In the genomic region with DNA sequence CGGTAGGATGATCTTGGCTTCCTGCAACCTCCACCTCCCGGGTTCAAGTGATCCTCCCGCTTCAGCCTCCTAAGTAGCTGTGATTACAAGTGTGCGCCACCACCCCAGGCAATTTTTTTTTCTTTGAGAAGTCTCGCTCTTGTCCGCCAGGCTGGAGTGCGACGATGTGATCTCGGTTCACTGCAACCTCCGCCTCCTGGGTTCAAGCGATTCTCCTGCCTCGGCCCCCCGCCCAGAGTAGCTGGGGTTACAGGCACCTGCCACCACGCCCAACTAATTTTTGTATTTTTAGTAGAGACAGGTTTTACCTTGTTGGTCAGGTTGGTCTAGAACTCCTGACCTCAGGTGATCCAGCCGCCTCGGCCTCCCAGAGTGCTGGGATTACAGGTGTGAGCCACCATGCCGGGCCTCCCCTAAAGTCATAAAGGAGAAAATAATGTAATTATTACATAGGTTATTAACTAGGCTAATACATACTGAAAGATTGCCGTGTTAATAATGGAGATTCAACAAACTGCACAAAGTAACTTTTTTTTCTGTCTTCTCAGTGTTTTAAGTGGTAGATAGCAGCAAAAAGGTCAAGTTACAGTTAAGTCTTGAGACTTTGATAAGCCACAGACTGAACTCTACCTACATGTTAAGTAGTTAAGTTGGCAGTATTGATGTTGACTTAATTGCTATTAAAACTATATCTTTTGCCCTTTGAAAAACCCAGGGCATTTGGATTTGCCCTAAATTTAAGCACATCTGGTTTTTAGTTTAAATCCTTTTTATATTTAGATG, we compare ENCODE assay signal across 12 cellular contexts. TPM values are rescaled to one million over a fixed set of nuclear protein-coding genes. Genes with fewer than 3 reads are reported as not detected.
DNase-seq lines count a peak whose midpoint lies in the region; ATAC-seq and TF ChIP-seq lines count a peak whose summit lies in the region.
"Had no signal": no experiment of that assay in that cellular context is flagged by ENCODE, and none has a peak within 500 bp of the region (broad histone marks: within the 10 kb centered on the region; RNA-seq: fewer than 3 reads in every experiment).

No MANE protein-coding gene starts in this region.

- H3K4me1 ChIP-seq in adipocyte (ENCODE audit: control insufficient read depth, insufficient read depth, low read length): peaks cover 38% of the 10 kb centered on the region
- H3K4me1 ChIP-seq in naive thymus-derived CD4-positive, alpha-beta T cell (ENCODE audit: control insufficient read depth in 2 of 2, insufficient read depth in 2 of 2, low read length in 2 of 2): peaks cover 35 to 40% of the 10 kb centered on the region in 2 donors
- peaks cover 57 to 71% (median 61%) of the 10 kb centered on the region in 4 donors for H3K4me1 ChIP-seq in upper lobe of left lung

- intact Hi-C loops in CD14-positive monocyte (cut with micrococcal nuclease): loop anchor here in 1 of 2 donors (10.0 kb wide), 1 partner anchor 801 kb away; a partner anchor contains a TSS
- intact Hi-C loops in naive thymus-derived CD4-positive, alpha-beta T cell (cut with micrococcal nuclease): loop anchor here in 1 of 2 donors (10.0 kb wide), 3 partner anchors 191 to 1279 kb away; a partner anchor contains a TSS

- H3K36me3 ChIP-seq in adipocyte (ENCODE audit: control insufficient read depth, insufficient read depth, low read length, severe bottlenecking): peaks cover 35% of the 10 kb centered on the region
- H3K36me3 ChIP-seq in naive thymus-derived CD4-positive, alpha-beta T cell (ENCODE audit: control insufficient read depth in 2 of 3, insufficient read depth in 3 of 3, low read length in 3 of 3): peaks cover 0 to 15% (median 4%) of the 10 kb centered on the region in 3 experiments
- H3K36me3 ChIP-seq in upper lobe of left lung: peaks cover 0 to 10% (median 3%) of the 10 kb centered on the region in 4 donors

- POLR2A ChIA-PET in naive thymus-derived CD4-positive, alpha-beta T cell (lab: Charles Lee): interaction anchor here (0.6 to 0.8 kb wide), 2 partner anchors 8 to 50 kb away, joined by 3 to 5 read pairs; a partner anchor contains a TSS

- ATAC-seq in naive thymus-derived CD4-positive, alpha-beta T cell: no peak
- ATAC-seq in upper lobe of left lung (ENCODE audit: low FRiP score in 2 of 2): no peak
- ATAC-seq: sciatic nerve had no signal

- H3K27me3 ChIP-seq in adipocyte (replicated peaks; ENCODE audit: control insufficient read depth, insufficient read depth, low read length): no peaks in the 10 kb centered on the region
- H3K27me3 ChIP-seq in naive thymus-derived CD4-positive, alpha-beta T cell (ENCODE audit: control insufficient read depth in 2 of 2, insufficient read depth in 2 of 2, low read length in 2 of 2): no peaks in the 10 kb centered on the region
- no peaks in the 10 kb centered on the region for H3K27me3 ChIP-seq in upper lobe of left lung

- peaks cover 9 to 23% of the 10 kb centered on the region in 2 donors for H3K36me3 Mint-ChIP-seq in CD14-positive monocyte
- H3K36me3 Mint-ChIP-seq in HFFc6 (ENCODE audit: low read depth): peaks cover 29% of the 10 kb centered on the region
- peaks cover 5 to 21% (median 16%) of the 10 kb centered on the region in 5 donors for H3K36me3 Mint-ChIP-seq in naive thymus-derived CD4-positive, alpha-beta T cell

- WGBS in upper lobe of left lung, 2 donors: 91% methylated on average over 18 of the region's 18 CpGs

- H3K27ac Mint-ChIP-seq in CD14-positive monocyte (peak overlapping the region in 5 of 7 donors; percentile 36 to 73 (median 63)), HFFc6 (no peak overlapping the region)
- H3K27ac Mint-ChIP-seq in naive thymus-derived CD4-positive, alpha-beta T cell: peak overlapping the region in 4 of 9 donors; percentile 36 to 83 (median 56)

- no peaks in the 10 kb centered on the region for H3K9me3 Mint-ChIP-seq in CD14-positive monocyte
- no peaks in the 10 kb centered on the region for H3K9me3 Mint-ChIP-seq in HFFc6
- peaks cover 0 to 5% (median 0%) of the 10 kb centered on the region in 11 donors for H3K9me3 Mint-ChIP-seq in naive thymus-derived CD4-positive, alpha-beta T cell

- peak overlapping the region; percentile 38 for H3K9ac ChIP-seq in adipocyte (ENCODE audit: low read length)

- TF ChIP-seq CTCF in CD14-positive monocyte (IDR thresholded peaks at IDR 0.05) (no peak), HFFc6 (IDR thresholded peaks at IDR 0.05) (no peak), upper lobe of left lung (IDR thresholded peaks at IDR 0.05) (no peak)

- peak overlapping the region; percentile 24 for H3K27ac ChIP-seq in naive thymus-derived CD4-positive, alpha-beta T cell (ENCODE audit: low read depth, low read length)
- H3K27ac ChIP-seq in upper lobe of left lung: no peak overlapping the region

- TF ChIP-seq POLR2A in upper lobe of left lung (IDR thresholded peaks at IDR 0.05): no peak

- CTCF ChIA-PET in naive thymus-derived CD4-positive, alpha-beta T cell (lab: Charles Lee): no interaction called here

- H3K27me3 Mint-ChIP-seq in CD14-positive monocyte (ENCODE audit: low read depth in 3 of 3) (peaks cover 0 to 1% (median 0%) of the 10 kb centered on the region in 3 donors), HFFc6 (ENCODE audit: insufficient read depth) (peaks cover 3% of the 10 kb centered on the region)
- no peaks in the 10 kb centered on the region for H3K27me3 Mint-ChIP-seq in naive thymus-derived CD4-positive, alpha-beta T cell

- H3K4me1 Mint-ChIP-seq in CD14-positive monocyte (peaks cover 52% of the 10 kb centered on the region), HFFc6 (ENCODE audit: low read depth) (peaks cover 52% of the 10 kb centered on the region)
- peaks cover 25 to 73% (median 52%) of the 10 kb centered on the region in 7 donors for H3K4me1 Mint-ChIP-seq in naive thymus-derived CD4-positive, alpha-beta T cell

- no peak for TF ChIP-seq EP300 in upper lobe of left lung (IDR thresholded peaks at IDR 0.05)

- H3K4me3 ChIP-seq in adipocyte (ENCODE audit: low read length) (peak overlapping the region; percentile 96), upper lobe of left lung (no peak overlapping the region)
- H3K4me3 ChIP-seq in naive thymus-derived CD4-positive, alpha-beta T cell (ENCODE audit: low read length): no peak overlapping the region

- no peak overlapping the region for H3K4me3 Mint-ChIP-seq in CD14-positive monocyte
- peak overlapping the region; percentile 57 for H3K4me3 Mint-ChIP-seq in HFFc6
- peak overlapping the region; percentile 53 to 99 (median 70) for H3K4me3 Mint-ChIP-seq in naive thymus-derived CD4-positive, alpha-beta T cell

- H3K9me3 ChIP-seq in adipocyte (ENCODE audit: control insufficient read depth, low read length) (no peaks in the 10 kb centered on the region), upper lobe of left lung (no peaks in the 10 kb centered on the region)
- no peaks in the 10 kb centered on the region for H3K9me3 ChIP-seq in naive thymus-derived CD4-positive, alpha-beta T cell (ENCODE audit: control insufficient read depth in 2 of 3, low read length in 3 of 3)

- DNase-seq in CD14-positive monocyte (ENCODE audit: low spot score) (no peak), HFFc6 (no peak), adipocyte (ENCODE audit: low read depth) (no peak), NCI-H524 (lab: John Stamatoyannopoulos, UW) (no peak), cortex of kidney (lab: John Stamatoyannopoulos, UW) (no peak), SW 1271 (lab: John Stamatoyannopoulos, UW) (no peak), upper lobe of left lung (no peak)
- no peak for DNase-seq in naive thymus-derived CD4-positive, alpha-beta T cell
- DNase-seq: activated CD4-positive, alpha-beta T cell treated with anti-CD3 and anti-CD28 coated beads for 1 hour; DMS79 treated with DMSO at 0.1 percent for 48 hours; NCI-H146 had no signal

RNA-seq across cellular contexts. Expression of a gene that starts 3.9 kb away (rescaled TPM):
- 10 to 100 TPM; 59.2 to 81.5 TPM for polyA plus RNA-seq in CD14-positive monocyte
- 100 to 1,000 TPM; 275 to 313 (median 300) TPM for total RNA-seq in HFFc6 (2021; fragmentation: NEBNext Ultra II Directional; extraction: Animal tissue kit (Norgen Biotek cat#: 25700))
- total RNA-seq in naive thymus-derived CD4-positive, alpha-beta T cell: 100 to 1,000 TPM; 120 to 227 (median 163) TPM
- 10 to 100 TPM; 65.0 to 99.0 TPM for polyA plus RNA-seq in naive thymus-derived CD4-positive, alpha-beta T cell
- total RNA-seq in upper lobe of left lung: 100 to 1,000 TPM; 144 to 265 (median 153) TPM

RNA-seq across cellular contexts. Expression of a gene that starts 50.0 kb away (rescaled TPM):
- 10 to 100 TPM; 10.1 to 13.3 TPM for polyA plus RNA-seq in CD14-positive monocyte
- 10 to 100 TPM; 46.9 to 61.2 (median 54.9) TPM for total RNA-seq in HFFc6 (2021; fragmentation: NEBNext Ultra II Directional; extraction: Animal tissue kit (Norgen Biotek cat#: 25700))
- 100 to 1,000 TPM in 1 of 5 experiments, 10 to 100 TPM in 4; 55.7 to 104 (median 84.3) TPM for total RNA-seq in naive thymus-derived CD4-positive, alpha-beta T cell
- polyA plus RNA-seq in naive thymus-derived CD4-positive, alpha-beta T cell: 10 to 100 TPM; 33.8 to 65.1 TPM
- 10 to 100 TPM; 19.3 to 69.1 (median 32.5) TPM for total RNA-seq in upper lobe of left lung

Comparison
In these comparisons a context has a peak if more than half of its experiments do, and no peak if none do; other contexts are left out.
1. H3K4me3 Mint-ChIP-seq: peak in HFFc6 (single experiment) and naive thymus-derived CD4-positive, alpha-beta T cell (10 of 10); none in CD14-positive monocyte (0 of 2).